ENCODE assay signal across 19 cellular contexts in genomic region chr2:6667326-6667725, GRCh38.
DNase-seq lines count a peak whose midpoint lies in the region; ATAC-seq and TF ChIP-seq lines count a peak whose summit lies in the region.
"Had no signal": no experiment of that assay in that cellular context is flagged by ENCODE, and none has a peak within 500 bp of the region (broad histone marks: within the 10 kb centered on the region; RNA-seq: fewer than 3 reads in every experiment).

No MANE protein-coding gene starts in this region.

- H3K27me3 ChIP-seq in IMR-90 (ENCODE audit: control insufficient read depth, insufficient read depth, low read length) (no peaks in the 10 kb centered on the region), smooth muscle cell (ENCODE audit: low read depth) (no peaks in the 10 kb centered on the region)
- H3K27me3 ChIP-seq: BLaER1 had no signal

- H3K9me3 Mint-ChIP-seq in nephron progenitor cell: no peaks in the 10 kb centered on the region
- H3K9me3 Mint-ChIP-seq in MCF 10A (ENCODE audit: unreplicated experiment): no peaks in the 10 kb centered on the region
- H3K9me3 Mint-ChIP-seq: CD4-positive, alpha-beta T cell had no signal

- H3K18ac ChIP-seq in IMR-90 (ENCODE audit: low read depth, low read length): no peak overlapping the region

- H3K27me3 Mint-ChIP-seq in nephron progenitor cell (ENCODE audit: low read depth, poor library complexity) (peaks cover 4% of the 10 kb centered on the region), MCF 10A (ENCODE audit: insufficient read depth, unreplicated experiment) (no peaks in the 10 kb centered on the region)
- H3K27me3 Mint-ChIP-seq: B cell had no signal

- H3K36me3 Mint-ChIP-seq in nephron progenitor cell (ENCODE audit: low read depth) (no peaks in the 10 kb centered on the region), MCF 10A (ENCODE audit: insufficient read depth, unreplicated experiment) (no peaks in the 10 kb centered on the region)
- H3K36me3 Mint-ChIP-seq: CD14-positive monocyte; CD8-positive, alpha-beta memory T cell had no signal

- no peaks in the 10 kb centered on the region for H3K79me2 ChIP-seq in smooth muscle cell (ENCODE audit: low read depth)

- BruUV-seq in IMR-90 (replicated peaks; lab: Mats Ljungman, UMichigan) (no TSS peak), MCF 10A (replicated peaks; lab: Mats Ljungman, UMichigan) (no TSS peak)

- no peak overlapping the region for H3K4me2 ChIP-seq in IMR-90 (ENCODE audit: low read depth, low read length)
- peak overlapping the region; percentile 35 for H3K4me2 ChIP-seq in smooth muscle cell
- H3K4me2 ChIP-seq: BLaER1 had no signal

- H2BK120ac ChIP-seq in IMR-90 (ENCODE audit: low read depth, low read length): no peak overlapping the region

- H3K9ac ChIP-seq in IMR-90 (ENCODE audit: low read depth, low read length): no peak overlapping the region
- no peak overlapping the region for H3K9ac ChIP-seq in smooth muscle cell (ENCODE audit: low read depth)
- H3K9ac ChIP-seq: BLaER1 had no signal

- H3K9me3 ChIP-seq in IMR-90 (ENCODE audit: control insufficient read depth, insufficient read depth, low read length) (no peaks in the 10 kb centered on the region), smooth muscle cell (replicated peaks; ENCODE audit: low read depth) (no peaks in the 10 kb centered on the region)
- H3K9me3 ChIP-seq: BLaER1, HAP-1 had no signal

- H3K36me3 ChIP-seq in IMR-90 (ENCODE audit: control insufficient read depth, insufficient read depth, low read length) (no peaks in the 10 kb centered on the region), smooth muscle cell (ENCODE audit: low read depth) (no peaks in the 10 kb centered on the region)
- H3K36me3 ChIP-seq: BLaER1, HAP-1 had no signal

- no peak overlapping the region for H2BK5ac ChIP-seq in IMR-90 (ENCODE audit: low read depth, low read length, poor library complexity, severe bottlenecking)

- no peak overlapping the region for H4K8ac ChIP-seq in IMR-90 (ENCODE audit: low read depth in 2 of 2, low read length in 2 of 2)

- no peaks in the 10 kb centered on the region for H4K20me1 ChIP-seq in IMR-90 (ENCODE audit: insufficient read depth, low read length)
- H4K20me1 ChIP-seq in smooth muscle cell (ENCODE audit: low read depth): no peaks in the 10 kb centered on the region
- H4K20me1 ChIP-seq: BLaER1 had no signal

- no peak overlapping the region for H2BK15ac ChIP-seq in IMR-90 (ENCODE audit: low read depth, low read length)

- H3K4me3 ChIP-seq in IMR-90 (ENCODE audit: insufficient read depth, low read depth, low read length): no peak overlapping the region
- no peak overlapping the region for H3K4me3 ChIP-seq in astrocyte of the spinal cord (ENCODE audit: low read depth, low read length)
- H3K4me3 ChIP-seq in smooth muscle cell: no peak overlapping the region
- H3K4me3 ChIP-seq: BLaER1, HAP-1 had no signal

- no peak; the same call in 1 of the 2 replicates for ATAC-seq in IMR-90 (ENCODE audit: low read depth)
- no peak for ATAC-seq in GM19395 (IDR thresholded peaks at IDR 0.05; ENCODE audit: unreplicated experiment)

- no peak overlapping the region for H3K23ac ChIP-seq in IMR-90 (ENCODE audit: low read depth, low read length)

- H4K91ac ChIP-seq in IMR-90 (ENCODE audit: insufficient read depth, low read depth, low read length): no peak overlapping the region

- CTCF ChIA-PET in IMR-90 (lab: Yijun Ruan, JAX) (no interaction called here), MCF 10A (lab: Yijun Ruan, JAX) (no interaction called here)

- H3K4me1 ChIP-seq in IMR-90 (ENCODE audit: control insufficient read depth, insufficient read depth, low read length) (no peaks in the 10 kb centered on the region), smooth muscle cell (ENCODE audit: low read depth) (no peaks in the 10 kb centered on the region)
- H3K4me1 ChIP-seq: BLaER1, HAP-1 had no signal

- peak; percentile 7 for DNase-seq in IMR-90
- DNase-seq in astrocyte of the spinal cord (ENCODE audit: low read depth, low spot score): peak; percentile 2
- no peak for DNase-seq in nephron progenitor cell
- no peak for DNase-seq in smooth muscle cell (lab: John Stamatoyannopoulos, UW; ENCODE audit: unreplicated experiment)
- no peak for DNase-seq in NCI-H1694 treated with DMSO at 0.1 percent for 48 hours (lab: John Stamatoyannopoulos, UW)
- no peak for DNase-seq in MCF 10A (ENCODE audit: unreplicated experiment)
- DNase-seq in DMS153 (lab: John Stamatoyannopoulos, UW): no peak
- DNase-seq: CD4-positive, alpha-beta T cell; CD8-positive, alpha-beta memory T cell; DMS 273 treated with DMSO at 0.1 percent for 48 hours; DMS53; DMS79 treated with DMSO at 0.1 percent for 48 hours; GOT3; HFFc6 had no signal

- H2AK9ac ChIP-seq in IMR-90 (replicated peaks; ENCODE audit: low read depth, low read length, poor library complexity): no peak overlapping the region

- no peak overlapping the region for H3K14ac ChIP-seq in IMR-90 (replicated peaks; ENCODE audit: low read depth, low read length)

- H3K79me1 ChIP-seq in IMR-90 (ENCODE audit: low read depth in 1 of 2, low read length in 2 of 2): no peaks in the 10 kb centered on the region

- intact Hi-C loops in IMR-90 (cut with micrococcal nuclease): no loop called here
- intact Hi-C loops in MCF 10A (cut with micrococcal nuclease): no loop called here

- no peaks in the 10 kb centered on the region for H3K9me1 ChIP-seq in IMR-90 (ENCODE audit: insufficient read depth, low read length)

- no peak overlapping the region for H2AK5ac ChIP-seq in IMR-90 (ENCODE audit: low read depth, low read length)

- H3K56ac ChIP-seq in IMR-90 (ENCODE audit: extremely low read depth, insufficient read depth, low read length): no peak overlapping the region

- H2AFZ ChIP-seq in IMR-90 (replicated peaks; ENCODE audit: low read length, poor library complexity) (no peak overlapping the region), smooth muscle cell (ENCODE audit: low read depth) (no peak overlapping the region)

- H3K4ac ChIP-seq in IMR-90 (ENCODE audit: low read depth, low read length): no peak overlapping the region

- no peak overlapping the region for H2BK20ac ChIP-seq in IMR-90 (ENCODE audit: low read depth, low read length)

- POLR2A ChIA-PET in IMR-90 (lab: Charles Lee; ENCODE audit: unreplicated experiment) (no interaction called here), MCF 10A (lab: Yijun Ruan, JAX) (no interaction called here)

- H3K27ac ChIP-seq in IMR-90 (ENCODE audit: insufficient read depth, low read length) (no peak overlapping the region), smooth muscle cell (ENCODE audit: low read depth) (peak overlapping the region; percentile 53)
- H3K27ac ChIP-seq: BLaER1 had no signal

- H3K27ac Mint-ChIP-seq in nephron progenitor cell (peak overlapping the region; percentile 66), MCF 10A (ENCODE audit: low read depth, unreplicated experiment) (no peak overlapping the region)
- H3K27ac Mint-ChIP-seq: B cell; CD14-positive monocyte; CD4-positive, alpha-beta T cell; CD8-positive, alpha-beta memory T cell; HFFc6 had no signal

- TF ChIP-seq CTCF in IMR-90 (conservative IDR thresholded peaks at IDR 0.05; ENCODE audit: low read depth, low read length): no peak
- no peak for TF ChIP-seq CTCF in astrocyte of the spinal cord (IDR thresholded peaks at IDR 0.05; ENCODE audit: low read depth, low read length)
- TF ChIP-seq CTCF in nephron progenitor cell (IDR thresholded peaks at IDR 0.05): no peak
- TF ChIP-seq CTCF in smooth muscle cell (IDR thresholded peaks at IDR 0.05; ENCODE audit: borderline replicate concordance, insufficient read depth, poor library complexity, severe bottlenecking): no peak
- no peak for TF ChIP-seq CTCF in MCF 10A (IDR thresholded peaks at IDR 0.05; ENCODE audit: unreplicated experiment)

- dilution Hi-C loops in IMR-90 (cut with HindIII; ENCODE audit: low sequenced_read_pairs, unreplicated experiment): no loop called here

- no peak for TF ChIP-seq RAD21 in IMR-90 (IDR thresholded peaks at IDR 0.05; ENCODE audit: low read length)

- no peak for TF ChIP-seq POLR2A in IMR-90 (IDR thresholded peaks at IDR 0.05; ENCODE audit: low read depth, low read length)

- no peak overlapping the region for H4K5ac ChIP-seq in IMR-90 (ENCODE audit: low read depth, low read length)

- no CpG with 5 or more reads among the region's 4 CpGs for WGBS in IMR-90 (ENCODE audit: extremely low coverage in 2 of 2, insufficient read length in 1 of 2), 2 experiments
- WGBS in smooth muscle cell (ENCODE audit: low lambda C conversion rate): 32% methylated on average over 4 of the region's 4 CpGs

- H3F3A ChIP-seq in smooth muscle cell (ENCODE audit: low read depth): no peaks in the 10 kb centered on the region

- H3K4me3 Mint-ChIP-seq in nephron progenitor cell (no peak overlapping the region), MCF 10A (ENCODE audit: unreplicated experiment) (no peak overlapping the region)
- H3K4me3 Mint-ChIP-seq: B cell; CD14-positive monocyte; CD4-positive, alpha-beta T cell; CD8-positive, alpha-beta memory T cell; HFFc6 had no signal

- in situ Hi-C loops in IMR-90 (cut with MboI; ENCODE audit: low sequenced_read_pairs): no loop called here
- in situ Hi-C loops in astrocyte of the spinal cord (cut with HindIII; ENCODE audit: low sequenced_read_pairs): no loop called here

- H3K4me1 Mint-ChIP-seq in nephron progenitor cell (no peaks in the 10 kb centered on the region), MCF 10A (ENCODE audit: insufficient read depth, unreplicated experiment) (no peaks in the 10 kb centered on the region)
- H3K4me1 Mint-ChIP-seq: B cell; CD14-positive monocyte; CD8-positive, alpha-beta memory T cell had no signal

TF ChIP-seq in IMR-90, 13 proteins besides CTCF, POLR2A, EP300 and RAD21:
- TF ChIP-seq RCOR1 (IDR thresholded peaks at IDR 0.05; ENCODE audit: insufficient replicate concordance, low read length) (no peak), BHLHE40 (IDR thresholded peaks at IDR 0.05; ENCODE audit: low read depth, low read length) (no peak), MAZ (IDR thresholded peaks at IDR 0.05; ENCODE audit: borderline replicate concordance, low read depth, low read length) (no peak), MAFK (IDR thresholded peaks at IDR 0.05; ENCODE audit: low read depth, low read length) (no peak)
TF ChIP-seq in IMR-90: peak in this region for 0.

Comparison
In these comparisons a context has a peak if more than half of its experiments do, and no peak if none do; other contexts are left out.
1. DNase-seq: peak in IMR-90 (single experiment) and astrocyte of the spinal cord (single experiment); none in nephron progenitor cell (single experiment), smooth muscle cell (single experiment), NCI-H1694 treated with DMSO at 0.1 percent for 48 hours (single experiment), MCF 10A (single experiment) and DMS153 (single experiment).